ENCODE assay signal across 8 cellular contexts in genomic region chrX:9466115-9466495, GRCh38. TPM values are rescaled to one million over a fixed set of nuclear protein-coding genes. Genes with fewer than 3 reads are reported as not detected.
DNase-seq lines count a peak whose midpoint lies in the region; ATAC-seq and TF ChIP-seq lines count a peak whose summit lies in the region.

No MANE protein-coding gene starts in this region.

- intact Hi-C loops in CD14-positive monocyte (cut with micrococcal nuclease) (loop anchor here in 1 of 2 donors (10.0 kb wide), 1 partner anchor 209 kb away; no protein-coding TSS in a partner anchor), HCT116 (cut with micrococcal nuclease) (no loop called here), upper lobe of right lung (cut with DNase I) (no loop called here)

- RAD21 ChIA-PET in HCT116 (lab: Charles Lee; ENCODE audit: low non-redundant PET in 1 of 2, low total read pairs in 2 of 2, uncharacterized antibody in 2 of 2, unreplicated experiment in 2 of 2), result interaction anchor here in 1 of 2 experiments (0.6 kb wide), 1 partner anchor 233 kb away, joined by 3 read pairs; no protein-coding TSS in a partner anchor

- peaks cover 42% of the 10 kb centered on the region for H3K4me1 Mint-ChIP-seq in CD14-positive monocyte
- H3K4me1 Mint-ChIP-seq in T-helper 2 cell treated with Interferon-gamma antibody and Interleukin-4, amounts not matched to agents 5 μg/mL and 100 μg/mL, for 36 hours (ENCODE audit: low read depth), result peaks cover 34% of the 10 kb centered on the region

- TF ChIP-seq CTCF in CD14-positive monocyte (IDR thresholded peaks at IDR 0.05), result no peak
- no peak for TF ChIP-seq CTCF in HCT116 (IDR thresholded peaks at IDR 0.05 in 2 of 3, conservative IDR thresholded peaks at IDR 0.05 in 1 of 3; ENCODE audit: borderline replicate concordance in 1 of 3, insufficient read depth in 1 of 3, low read depth in 2 of 3, low read length in 2 of 3)
- no peak for TF ChIP-seq CTCF in epithelial cell of proximal tubule (conservative IDR thresholded peaks at IDR 0.05; ENCODE audit: low read depth, low read length)
- no peak for TF ChIP-seq CTCF in upper lobe of right lung (IDR thresholded peaks at IDR 0.05)

- TF ChIP-seq RAD21 in HCT116 (IDR thresholded peaks at IDR 0.05; ENCODE audit: low read depth), result no peak

- peak overlapping the region; percentile 79 to 87 for H3K4me3 Mint-ChIP-seq in CD14-positive monocyte
- peak overlapping the region; percentile 88 for H3K4me3 Mint-ChIP-seq in T-helper 2 cell treated with Interferon-gamma antibody and Interleukin-4, amounts not matched to agents 5 μg/mL and 100 μg/mL, for 36 hours

- no peaks in the 10 kb centered on the region for H4K20me1 ChIP-seq in HCT116 (ENCODE audit: insufficient read depth)

- H3K27me3 ChIP-seq in HCT116 (ENCODE audit: insufficient read depth, low read length), result no peaks in the 10 kb centered on the region
- no peaks in the 10 kb centered on the region for H3K27me3 ChIP-seq in upper lobe of right lung

- H3K27ac ChIP-seq in HCT116 (ENCODE audit: low read depth, low read length) (peak overlapping the region; percentile 78; the same call in 1 of the 2 replicates), upper lobe of right lung (peak overlapping the region; percentile 51)

- no peaks in the 10 kb centered on the region for H3K9me3 ChIP-seq in HCT116 (ENCODE audit: control insufficient read depth in 1 of 2, insufficient read depth in 1 of 2, low read depth in 1 of 2, low read length in 2 of 2)
- H3K9me3 ChIP-seq in upper lobe of right lung, result no peaks in the 10 kb centered on the region

- no peaks in the 10 kb centered on the region for H3K9me2 ChIP-seq in HCT116 (ENCODE audit: insufficient read depth)

- peak overlapping the region; percentile 35 to 86 (median 76) for H3K27ac Mint-ChIP-seq in CD14-positive monocyte
- H3K27ac Mint-ChIP-seq in T-helper 2 cell treated with Interferon-gamma antibody and Interleukin-4, amounts not matched to agents 5 μg/mL and 100 μg/mL, for 36 hours, result peak overlapping the region; percentile 72

- POLR2A ChIA-PET in HCT116 (lab: Charles Lee), result no interaction called here

- peak overlapping the region; percentile 52 to 63 for H3K4me3 ChIP-seq in HCT116 (replicated peaks in 1 of 2; ENCODE audit: low read depth in 1 of 2, low read length in 2 of 2)
- peak overlapping the region; percentile 71 for H3K4me3 ChIP-seq in epithelial cell of proximal tubule (ENCODE audit: low read depth, low read length)
- H3K4me3 ChIP-seq in upper lobe of right lung, result peak overlapping the region; percentile 59

- H3K9me3 Mint-ChIP-seq in CD14-positive monocyte, result peaks cover 0 to 21% (median 9%) of the 10 kb centered on the region in 7 donors
- no peaks in the 10 kb centered on the region for H3K9me3 Mint-ChIP-seq in T-helper 2 cell treated with Interferon-gamma antibody and Interleukin-4, amounts not matched to agents 5 μg/mL and 100 μg/mL, for 36 hours

- H3K79me2 ChIP-seq in HCT116 (ENCODE audit: insufficient read depth, low read length), result peaks cover 31% of the 10 kb centered on the region

- H3K4me1 ChIP-seq in HCT116 (ENCODE audit: control insufficient read depth in 1 of 2, insufficient read depth in 2 of 2, low read length in 2 of 2) (peaks cover 2 to 33% of the 10 kb centered on the region in 2 experiments; a peak in 3 of 4 replicates), upper lobe of right lung (peaks cover 5% of the 10 kb centered on the region)

- no peak for TF ChIP-seq POLR2A in HCT116 (IDR thresholded peaks at IDR 0.05; ENCODE audit: borderline replicate concordance, extremely low read depth, insufficient read depth, insufficient read length)

- H3K4me2 ChIP-seq in HCT116 (ENCODE audit: low read length), result peak overlapping the region; percentile 76

- no peak overlapping the region for H2AFZ ChIP-seq in HCT116 (ENCODE audit: low read depth, low read length, poor library complexity, severe bottlenecking)

- peak overlapping the region; percentile 70 for H3K9ac ChIP-seq in HCT116 (ENCODE audit: low read length)

- peaks cover 22 to 33% of the 10 kb centered on the region in 2 donors for H3K36me3 Mint-ChIP-seq in CD14-positive monocyte
- H3K36me3 Mint-ChIP-seq in T-helper 2 cell treated with Interferon-gamma antibody and Interleukin-4, amounts not matched to agents 5 μg/mL and 100 μg/mL, for 36 hours (ENCODE audit: low read depth), result peaks cover 11% of the 10 kb centered on the region

- no peak for DNase-seq in CD14-positive monocyte (ENCODE audit: low spot score)
- DNase-seq in HCT116 (ENCODE audit: low read depth, low spot score), result no peak
- DNase-seq in T-helper 2 cell treated with Interferon-gamma antibody and Interleukin-4, amounts not matched to agents 5 μg/mL and 100 μg/mL, for 36 hours (ENCODE audit: low spot score), result peak; percentile 13
- DNase-seq in epithelial cell of proximal tubule (ENCODE audit: low read depth), result no peak
- peak; percentile 28 for DNase-seq in myocyte (ENCODE audit: low read depth)
- peak; percentile 75 for DNase-seq in upper lobe of right lung
- no peak for DNase-seq in NK-92 (lab: John Stamatoyannopoulos, UW; ENCODE audit: unreplicated experiment)
- no peak for DNase-seq in GM19240 (ENCODE audit: insufficient read length, low spot score)

- BruUV-seq in HCT116 (replicated peaks; lab: Mats Ljungman, UMichigan), result no TSS peak

- ATAC-seq in HCT116 (peak; percentile 20; the same call in 1 of the 2 replicates), upper lobe of right lung (peak; percentile 52)

- CTCF ChIA-PET in HCT116 (lab: Charles Lee), result no interaction called here

- H3K36me3 ChIP-seq in HCT116 (ENCODE audit: control insufficient read depth in 1 of 2, insufficient read depth in 2 of 2, low read length in 2 of 2) (no peaks in the 10 kb centered on the region), upper lobe of right lung (no peaks in the 10 kb centered on the region)

- peaks cover 1 to 37% (median 2%) of the 10 kb centered on the region in 3 donors for H3K27me3 Mint-ChIP-seq in CD14-positive monocyte (ENCODE audit: low read depth in 3 of 3)
- no peaks in the 10 kb centered on the region for H3K27me3 Mint-ChIP-seq in T-helper 2 cell treated with Interferon-gamma antibody and Interleukin-4, amounts not matched to agents 5 μg/mL and 100 μg/mL, for 36 hours (ENCODE audit: low read depth)

TF ChIP-seq in HCT116, 20 proteins besides CTCF, POLR2A, EP300 and RAD21:
- peak; percentile 16; the same call in 1 of the 2 replicates for TF ChIP-seq ZFX (IDR thresholded peaks at IDR 0.05)
- TF ChIP-seq ATF3 (IDR thresholded peaks at IDR 0.05), result no peak
- TF ChIP-seq EGR1 (IDR thresholded peaks at IDR 0.05; ENCODE audit: low read depth), result no peak
- TF ChIP-seq JUND (IDR thresholded peaks at IDR 0.05), result no peak

RNA-seq across cellular contexts. Expression of gene TBL1X, which starts 1.2 kb away (rescaled TPM):
- 10 to 100 TPM; 12.5 to 13.8 TPM for polyA plus RNA-seq in CD14-positive monocyte
- total RNA-seq in HCT116 (2021; ENCODE audit: unreplicated experiment) (37.8 TPM), epithelial cell of proximal tubule (9.1 and 41.9 TPM in 2 replicates), myocyte (6.0 and 11.4 TPM in 2 replicates), upper lobe of right lung (18.4 TPM)
- 19.5 and 22.8 TPM in 2 replicates for polyA plus RNA-seq in HCT116 (2012)
- 5.9 TPM for polyA plus RNA-seq in myocyte (2012)

Comparison
In these comparisons a context has a peak if more than half of its experiments do, and no peak if none do; other contexts are left out.
1. DNase-seq: peak in T-helper 2 cell treated with Interferon-gamma antibody and Interleukin-4, amounts not matched to agents 5 μg/mL and 100 μg/mL, for 36 hours (single experiment), myocyte (single experiment) and upper lobe of right lung (single experiment); none in CD14-positive monocyte (single experiment), HCT116 (single experiment), epithelial cell of proximal tubule (single experiment), NK-92 (single experiment) and GM19240 (single experiment).
2. Peak in every context shown above with its lines, with median percentiles within 50 percentile points of each other: H3K4me3 ChIP-seq.